Comparison of ENCODE assay signal across 2 cellular contexts in genomic region chr19:47687906-47688305, GRCh38.
TF ChIP-seq lines count a peak whose summit lies in the region.

No MANE protein-coding gene starts in this region.

TF ChIP-seq in HEK293, 187 proteins besides CTCF, POLR2A, EP300 and RAD21 (continued from another document):
- no peak for TF ChIP-seq ZNF146 (tag by site-specific recombination; IDR thresholded peaks at IDR 0.05)
- no peak for TF ChIP-seq ZNF707 (tag by site-specific recombination; IDR thresholded peaks at IDR 0.05)
- 0 out of 2 replicates have a peak, but pooled peaks have one; percentile 17 for TF ChIP-seq KLF9 (tag by site-specific recombination; IDR thresholded peaks at IDR 0.05; ENCODE audit: low read depth)

TF ChIP-seq in K562, 482 proteins besides CTCF, POLR2A, EP300 and RAD21:
- TF ChIP-seq PRDM10 (IDR thresholded peaks at IDR 0.05; ENCODE audit: partially characterized antibody) (no peak), ZNF395 (CRISPR knock-in tag; IDR thresholded peaks at IDR 0.05) (no peak), SMARCA5 (IDR thresholded peaks at IDR 0.05) (no peak), E2F8 (IDR thresholded peaks at IDR 0.05; ENCODE audit: low read depth, partially characterized antibody) (no peak), HCFC1 (IDR thresholded peaks at IDR 0.05; ENCODE audit: low read depth, low read length) (no peak), KHSRP (IDR thresholded peaks at IDR 0.05) (no peak), GABPA (tag; conservative IDR thresholded peaks at IDR 0.05; ENCODE audit: low read depth) (no peak), CHCHD3 (CRISPR knock-in tag; IDR thresholded peaks at IDR 0.05) (no peak), RBM39 (optimal IDR thresholded peaks at IDR 0.05; ENCODE audit: low read depth, low read length) (no peak), RBM34 (IDR thresholded peaks at IDR 0.05; ENCODE audit: borderline replicate concordance, insufficient read depth, low read length) (no peak), CREB1 (IDR thresholded peaks at IDR 0.05) (no peak), CREB1 (CRISPR knock-in tag; IDR thresholded peaks at IDR 0.05) (no peak), RFX7 (CRISPR knock-in tag; IDR thresholded peaks at IDR 0.05) (no peak), HNRNPK (IDR thresholded peaks at IDR 0.05; ENCODE audit: low read depth, low read length, poor library complexity, severe bottlenecking) (no peak), ESRRA (IDR thresholded peaks at IDR 0.05; ENCODE audit: borderline replicate concordance, low read depth) (no peak), ZNF717 (CRISPR knock-in tag; IDR thresholded peaks at IDR 0.05) (no peak), DEAF1 (CRISPR knock-in tag; IDR thresholded peaks at IDR 0.05) (no peak)
